In genomic region chr22:17157714-17158113, GRCh38 we compare ENCODE assay signal across 12 cellular contexts. TPM values are rescaled to one million over a fixed set of nuclear protein-coding genes. Genes with fewer than 3 reads are reported as not detected.
A peak's percentile ranks its signal among the peaks of the same experiment; 100 is the strongest.
DNase-seq lines count a peak whose midpoint lies in the region; ATAC-seq and TF ChIP-seq lines count a peak whose summit lies in the region.
"Had no signal": no experiment of that assay in that cellular context is flagged by ENCODE, and none has a peak within 500 bp of the region (broad histone marks: within the 10 kb centered on the region; RNA-seq: fewer than 3 reads in every experiment).

No MANE protein-coding gene starts in this region.

- no peak for ATAC-seq in GM19452 (IDR thresholded peaks at IDR 0.05; ENCODE audit: unreplicated experiment)

- CTCF ChIA-PET in Calu3 (lab: Charles Lee), result interaction anchor here (0.7 to 1.3 kb wide), 2 partner anchors 14 to 38 kb away, joined by 3 to 6 read pairs; no protein-coding TSS in a partner anchor

- H3K4me3 Mint-ChIP-seq in Calu3 (ENCODE audit: low read depth, unreplicated experiment) (peak overlapping the region; percentile 96), osteocyte (ENCODE audit: unreplicated experiment) (peak overlapping the region; percentile 82)

- TF ChIP-seq CTCF in Calu3 (IDR thresholded peaks at IDR 0.05; ENCODE audit: unreplicated experiment) (no peak), NB4 (IDR thresholded peaks at IDR 0.05; ENCODE audit: low read depth, low read length) (no peak), coronary artery (IDR thresholded peaks at IDR 0.05) (no peak), osteocyte (IDR thresholded peaks at IDR 0.05) (no peak)

- peaks cover 29% of the 10 kb centered on the region for H3K36me3 Mint-ChIP-seq in Calu3 (ENCODE audit: insufficient read depth, unreplicated experiment)
- no peaks in the 10 kb centered on the region for H3K36me3 Mint-ChIP-seq in osteocyte (ENCODE audit: unreplicated experiment)

- in situ Hi-C loops in ACHN (cut with HindIII; ENCODE audit: low pct_ligation_motif_present, low pct_unique_long_range_greater_than_20kb, low sequenced_read_pairs), result no loop called here

- peak overlapping the region in 1 of 2 donors; percentile 96 for H3K27ac ChIP-seq in coronary artery

- BruUV-seq in Calu3 (replicated peaks; lab: Mats Ljungman, UMichigan), result TSS peak; percentile 56

- no peaks in the 10 kb centered on the region for H3K27me3 Mint-ChIP-seq in Calu3 (ENCODE audit: unreplicated experiment)
- no peaks in the 10 kb centered on the region for H3K27me3 Mint-ChIP-seq in osteocyte (ENCODE audit: unreplicated experiment)

- H3K27ac Mint-ChIP-seq in Calu3 (ENCODE audit: unreplicated experiment) (no peak overlapping the region), osteocyte (ENCODE audit: unreplicated experiment) (peak overlapping the region; percentile 77)

- intact Hi-C loops in Calu3 (cut with micrococcal nuclease; ENCODE audit: unreplicated experiment), result no loop called here

- peak overlapping the region; percentile 81 for H3K4me3 ChIP-seq in NB4 (ENCODE audit: low read depth, low read length)
- H3K4me3 ChIP-seq in coronary artery, result peak overlapping the region; percentile 78

- H3K4me1 Mint-ChIP-seq in Calu3 (ENCODE audit: low read depth, unreplicated experiment) (peaks cover 18% of the 10 kb centered on the region), osteocyte (ENCODE audit: unreplicated experiment) (peaks cover 21% of the 10 kb centered on the region)

- TF ChIP-seq POLR2A in NB4 (IDR thresholded peaks at IDR 0.05; ENCODE audit: extremely low read depth, insufficient read length), result no peak

- DNase-seq in Calu3 (no peak), NB4 (ENCODE audit: low read depth) (no peak), coronary artery (ENCODE audit: low spot score) (no peak), osteocyte (ENCODE audit: extremely low spot score, unreplicated experiment) (no peak), medulla oblongata (ENCODE audit: extremely low spot score) (no peak), NCI-H1417 treated with DMSO at 0.1 percent for 48 hours (lab: John Stamatoyannopoulos, UW) (no peak), ACHN (no peak)
- DNase-seq: activated gamma-delta T cell, foreskin melanocyte, GOT3, IMR-90 had no signal

- H3K9me3 Mint-ChIP-seq in Calu3 (ENCODE audit: low read depth, unreplicated experiment), result no peaks in the 10 kb centered on the region
- H3K9me3 Mint-ChIP-seq in osteocyte (ENCODE audit: unreplicated experiment), result no peaks in the 10 kb centered on the region

RNA-seq across cellular contexts. Expression of gene HDHD5, which starts 1.4 kb away (rescaled TPM):
- total RNA-seq in Calu3 (2022) (44.4 and 48.0 TPM in 2 replicates), osteocyte (30.7 and 31.4 TPM in 2 replicates)

RNA-seq across cellular contexts. Expression of gene TMEM121B, which starts 36.6 kb away (rescaled TPM):
- 0.21 and 0.42 TPM in 2 replicates for total RNA-seq in Calu3 (2022)
- total RNA-seq in osteocyte, result 0.37 and 0.48 TPM in 2 replicates
